Comparison of ENCODE assay signal across 29 cellular contexts in the genomic region with DNA sequence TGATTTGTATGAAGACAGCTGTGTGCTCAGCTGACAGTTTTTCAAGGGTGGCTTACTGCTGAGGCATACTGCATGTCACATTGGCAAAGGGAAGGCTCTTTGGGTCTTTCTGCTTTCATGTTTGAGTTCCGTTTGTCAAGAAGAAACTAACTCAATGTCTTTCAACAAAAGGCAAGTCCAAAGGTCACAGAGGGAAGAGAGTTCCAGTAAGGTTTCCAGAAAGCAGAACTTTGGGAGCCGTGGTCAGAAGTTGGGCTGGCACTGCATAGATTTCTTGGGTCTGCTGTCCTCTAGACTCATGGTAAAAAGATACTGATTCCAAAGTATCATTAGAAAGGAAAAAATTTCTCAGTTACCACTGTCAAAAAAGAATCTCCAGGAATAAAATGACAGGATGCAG. TPM values are rescaled to one million over a fixed set of nuclear protein-coding genes. Genes with fewer than 3 reads are reported as not detected.
"Had no signal": no experiment of that assay in that cellular context is flagged by ENCODE, and none has a peak within 500 bp of the region (broad histone marks: within the 10 kb centered on the region; RNA-seq: fewer than 3 reads in every experiment).

No MANE protein-coding gene starts in this region.

- H3K27ac ChIP-seq: cardiac muscle cell, VCaP had no signal

- H3K4me3 ChIP-seq: cardiac muscle cell had no signal

- H3K36me3 Mint-ChIP-seq: activated CD4-positive, alpha-beta memory T cell treated with anti-CD3 and anti-CD28 coated beads for 36 hours; activated naive CD8-positive, alpha-beta T cell; IgD-negative memory B cell; T-cell had no signal

- ATAC-seq: activated T-cell treated with anti-CD3 and anti-CD28 coated beads, Interleukin-2, amount 50 U/mL, for 4 hours; PC-3; T-cell had no signal

- H3K4me3 Mint-ChIP-seq: activated CD4-positive, alpha-beta memory T cell treated with anti-CD3 and anti-CD28 coated beads for 36 hours; activated CD4-positive, alpha-beta T cell treated with anti-CD3 and anti-CD28 coated beads, Interleukin-2, amount 10 ng/mL, durations not matched to agents 7 days and 5 days; activated naive CD4-positive, alpha-beta T cell treated with anti-CD3 and anti-CD28 coated beads for 36 hours; activated naive CD8-positive, alpha-beta T cell; activated T-cell treated with anti-CD3 and anti-CD28 coated beads, Interleukin-2, amount 50 U/mL, for 4 hours; IgD-negative memory B cell; T-cell had no signal

- H3K9me3 Mint-ChIP-seq: activated CD4-positive, alpha-beta memory T cell treated with anti-CD3 and anti-CD28 coated beads for 36 hours; activated CD4-positive, alpha-beta T cell treated with anti-CD3 and anti-CD28 coated beads, Interleukin-2, amount 10 ng/mL, durations not matched to agents 7 days and 5 days; activated naive CD4-positive, alpha-beta T cell treated with anti-CD3 and anti-CD28 coated beads for 36 hours had no signal

- H3K27ac Mint-ChIP-seq: activated CD4-positive, alpha-beta memory T cell treated with anti-CD3 and anti-CD28 coated beads for 36 hours; activated CD4-positive, alpha-beta T cell treated with anti-CD3 and anti-CD28 coated beads, Interleukin-2, amount 10 ng/mL, durations not matched to agents 7 days and 5 days; activated naive CD4-positive, alpha-beta T cell treated with anti-CD3 and anti-CD28 coated beads for 36 hours; activated naive CD8-positive, alpha-beta T cell; IgD-negative memory B cell; T-cell had no signal

- H3K27me3 ChIP-seq: cardiac muscle cell had no signal

- H3K27me3 Mint-ChIP-seq: activated naive CD8-positive, alpha-beta T cell had no signal

- DNase-seq: activated CD4-positive, alpha-beta memory T cell treated with anti-CD3 and anti-CD28 coated beads for 36 hours; activated CD4-positive, alpha-beta T cell treated with anti-CD3 and anti-CD28 coated beads, Interleukin-2, amount 10 ng/mL, durations not matched to agents 7 days and 5 days; activated CD4-positive, CD25-positive, alpha-beta regulatory T cell; activated CD8-positive, alpha-beta memory T cell treated with anti-CD3 and anti-CD28 coated beads for 24 hours; activated gamma-delta T cell; activated naive CD4-positive, alpha-beta T cell treated with anti-CD3 and anti-CD28 coated beads for 36 hours; activated T-cell treated with anti-CD3 and anti-CD28 coated beads, Interleukin-2, amount 50 U/mL, for 4 hours; amygdala; KG1; NCI-H1092; NCI-H1417; NCI-H1930; NCI-H2171; NCI-H2227 treated with DMSO at 0.1 percent for 48 hours; NCI-H446 treated with DMSO at 0.1 percent for 48 hours; NCI-H526; NCI-H82; PC-3; SIG-M5; T-cell; T-helper 2 cell; T1000 had no signal

- H3K36me3 ChIP-seq: cardiac muscle cell had no signal

- FAIRE-seq: astrocyte had no signal

RNA-seq across cellular contexts. Expression of a gene that starts 17.0 kb away (rescaled TPM):
- total RNA-seq: activated CD4-positive, alpha-beta memory T cell treated with anti-CD3 and anti-CD28 coated beads for 36 hours; activated CD4-positive, alpha-beta T cell treated with anti-CD3 and anti-CD28 coated beads, Interleukin-2, amount 10 ng/mL, durations not matched to agents 7 days and 5 days; activated naive CD4-positive, alpha-beta T cell treated with anti-CD3 and anti-CD28 coated beads for 36 hours; activated T-cell treated with anti-CD3 and anti-CD28 coated beads, Interleukin-2, amount 50 U/mL, for 4 hours; astrocyte; cardiac muscle cell; LHCN-M2; M059J; PC-3; T-cell had no signal
- polyA plus RNA-seq: IgD-negative memory B cell had no signal

RNA-seq across cellular contexts. Expression of a gene that starts 17.0 kb away (rescaled TPM):
- total RNA-seq: activated CD4-positive, alpha-beta memory T cell treated with anti-CD3 and anti-CD28 coated beads for 36 hours; activated CD4-positive, alpha-beta T cell treated with anti-CD3 and anti-CD28 coated beads, Interleukin-2, amount 10 ng/mL, durations not matched to agents 7 days and 5 days; activated naive CD4-positive, alpha-beta T cell treated with anti-CD3 and anti-CD28 coated beads for 36 hours; activated T-cell treated with anti-CD3 and anti-CD28 coated beads, Interleukin-2, amount 50 U/mL, for 4 hours; astrocyte; cardiac muscle cell; LHCN-M2; M059J; PC-3; T-cell had no signal
- polyA plus RNA-seq: cardiac muscle cell, IgD-negative memory B cell had no signal

RNA-seq across cellular contexts. Expression of a gene that starts 34.8 kb away (rescaled TPM):
- total RNA-seq: LHCN-M2, PC-3 had no signal
